ENCODE assay signal across 8 cellular contexts in genomic region chr14:71103662-71104484, GRCh38.
DNase-seq lines count a peak whose midpoint lies in the region; ATAC-seq and TF ChIP-seq lines count a peak whose summit lies in the region.

No MANE protein-coding gene starts in this region.

- H4K20me1 ChIP-seq in DOHH2 (ENCODE audit: control insufficient read depth, insufficient read depth, low read depth, low read length) (no peaks in the 10 kb centered on the region), KMS-11 (ENCODE audit: insufficient read depth) (no peaks in the 10 kb centered on the region), OCI-LY7 (ENCODE audit: insufficient read depth, low read length) (no peaks in the 10 kb centered on the region)

- no peak overlapping the region for H3K27ac ChIP-seq in DOHH2 (ENCODE audit: low read depth, low read length)
- no peak overlapping the region for H3K27ac ChIP-seq in KMS-11
- no peak overlapping the region for H3K27ac ChIP-seq in OCI-LY7 (ENCODE audit: low read depth, low read length, poor library complexity, severe bottlenecking)
- H3K27ac ChIP-seq in colonic mucosa = no peak overlapping the region

- POLR2A ChIA-PET in OCI-LY7 (lab: Charles Lee) = interaction anchor here (0.5 to 1.0 kb wide), 2 partner anchors 12 to 406 kb away, joined by 3 read pairs; no protein-coding TSS in a partner anchor

- H3K36me3 ChIP-seq in DOHH2 (ENCODE audit: control insufficient read depth, low read length) (peaks cover 24% of the 10 kb centered on the region), KMS-11 (ENCODE audit: insufficient read depth) (no peaks in the 10 kb centered on the region), OCI-LY7 (ENCODE audit: insufficient read depth, low read length) (peaks cover 49% of the 10 kb centered on the region), colonic mucosa (no peaks in the 10 kb centered on the region)

- TF ChIP-seq CTCF in DOHH2 (IDR thresholded peaks at IDR 0.05; ENCODE audit: low read depth, low read length, poor library complexity, severe bottlenecking) (peak; percentile 84), KMS-11 (conservative IDR thresholded peaks at IDR 0.05; ENCODE audit: low read depth, low read length) (peak; percentile 67), OCI-LY7 (conservative IDR thresholded peaks at IDR 0.05; ENCODE audit: low read length) (peak; percentile 99), colonic mucosa (IDR thresholded peaks at IDR 0.05) (peak; percentile 72)

- DNase-seq in OCI-LY7 (ENCODE audit: low spot score) = peak; percentile 80
- DNase-seq in colonic mucosa = no peak
- peak; percentile 70 for DNase-seq in medulla oblongata (ENCODE audit: extremely low spot score)
- no peak for DNase-seq in activated CD8-positive, alpha-beta memory T cell treated with anti-CD3 and anti-CD28 coated beads, Interleukin-2, amount 50 U/mL, for 48 hours
- DNase-seq in effector CD4-positive, alpha-beta T cell = no peak

- no peak overlapping the region for H3K4me2 ChIP-seq in DOHH2 (ENCODE audit: low read length)
- H3K4me2 ChIP-seq in KMS-11 = no peak overlapping the region
- H3K4me2 ChIP-seq in OCI-LY7 (ENCODE audit: low read length) = no peak overlapping the region

- no peak for ATAC-seq in HG02884 (IDR thresholded peaks at IDR 0.05; ENCODE audit: unreplicated experiment)

- H3K4me3 ChIP-seq in DOHH2 (ENCODE audit: low read length) (no peak overlapping the region), KMS-11 (IDR thresholded peaks at IDR 0.05; ENCODE audit: insufficient read depth, low read depth, low read length) (no peak overlapping the region), OCI-LY7 (ENCODE audit: low read depth, low read length, poor library complexity, severe bottlenecking) (no peak overlapping the region), colonic mucosa (no peak overlapping the region)

- H3K9me2 ChIP-seq in DOHH2 (replicated peaks; ENCODE audit: control insufficient read depth, low read length) (no peaks in the 10 kb centered on the region), OCI-LY7 (ENCODE audit: insufficient read depth, low read length) (no peaks in the 10 kb centered on the region)

- CTCF ChIA-PET in OCI-LY7 (lab: Charles Lee; ENCODE audit: unreplicated experiment) = no interaction called here

- intact Hi-C loops in OCI-LY7 (cut with micrococcal nuclease; ENCODE audit: unreplicated experiment) (loop anchor here (1.0 kb wide), 3 partner anchors 35 to 649 kb away; no protein-coding TSS in a partner anchor), colonic mucosa (cut with DNase I) (loop anchor here (5.0 kb wide), 1 partner anchor 648 kb away; no protein-coding TSS in a partner anchor)

- H3K4me1 ChIP-seq in DOHH2 (ENCODE audit: control insufficient read depth, low read length) (no peaks in the 10 kb centered on the region), KMS-11 (ENCODE audit: low read depth, poor library complexity, severe bottlenecking) (no peaks in the 10 kb centered on the region), OCI-LY7 (ENCODE audit: insufficient read depth, low read length, poor library complexity, severe bottlenecking) (no peaks in the 10 kb centered on the region), colonic mucosa (no peaks in the 10 kb centered on the region)

- H3K9ac ChIP-seq in KMS-11 = no peak overlapping the region
- H3K9ac ChIP-seq in colonic mucosa (ENCODE audit: low read depth in 2 of 2, low read length in 2 of 2) = no peak overlapping the region

- H3K27me3 ChIP-seq in DOHH2 (ENCODE audit: control insufficient read depth, low read length) (no peaks in the 10 kb centered on the region), KMS-11 (ENCODE audit: insufficient read depth, low read depth) (no peaks in the 10 kb centered on the region), colonic mucosa (no peaks in the 10 kb centered on the region)

- H3K79me2 ChIP-seq in DOHH2 (ENCODE audit: control insufficient read depth, low read length) (no peaks in the 10 kb centered on the region), KMS-11 (ENCODE audit: insufficient read depth, low read depth) (no peaks in the 10 kb centered on the region), OCI-LY7 (ENCODE audit: insufficient read depth, low read depth, low read length) (no peaks in the 10 kb centered on the region)

- H3F3A ChIP-seq in DOHH2 (ENCODE audit: control insufficient read depth, insufficient read depth) = 0 out of 2 replicates have a peak, but pooled peaks cover 5% of the 10 kb centered on the region

- no peaks in the 10 kb centered on the region for H3K9me3 ChIP-seq in DOHH2 (ENCODE audit: control insufficient read depth, insufficient read depth, low read length)
- no peaks in the 10 kb centered on the region for H3K9me3 ChIP-seq in OCI-LY7 (ENCODE audit: low read length)
- no peaks in the 10 kb centered on the region for H3K9me3 ChIP-seq in colonic mucosa

- H2AFZ ChIP-seq in KMS-11 (ENCODE audit: low read depth) = no peak overlapping the region
- no peak overlapping the region for H2AFZ ChIP-seq in OCI-LY7 (ENCODE audit: low read length)

- no TSS peak for BruUV-seq in OCI-LY7 (replicated peaks; lab: Mats Ljungman, UMichigan)

Comparison
In these comparisons a context has a peak if more than half of its experiments do, and no peak if none do; other contexts are left out.
1. DNase-seq: peak in OCI-LY7 (single experiment) and medulla oblongata (single experiment); none in colonic mucosa (single experiment), activated CD8-positive, alpha-beta memory T cell treated with anti-CD3 and anti-CD28 coated beads, Interleukin-2, amount 50 U/mL, for 48 hours (single experiment) and effector CD4-positive, alpha-beta T cell (single experiment).
2. Peak in every context shown above with its lines, with median percentiles within 50 percentile points of each other: CTCF ChIP-seq.